Comparison of ENCODE assay signal across 26 cellular contexts in the genomic region with DNA sequence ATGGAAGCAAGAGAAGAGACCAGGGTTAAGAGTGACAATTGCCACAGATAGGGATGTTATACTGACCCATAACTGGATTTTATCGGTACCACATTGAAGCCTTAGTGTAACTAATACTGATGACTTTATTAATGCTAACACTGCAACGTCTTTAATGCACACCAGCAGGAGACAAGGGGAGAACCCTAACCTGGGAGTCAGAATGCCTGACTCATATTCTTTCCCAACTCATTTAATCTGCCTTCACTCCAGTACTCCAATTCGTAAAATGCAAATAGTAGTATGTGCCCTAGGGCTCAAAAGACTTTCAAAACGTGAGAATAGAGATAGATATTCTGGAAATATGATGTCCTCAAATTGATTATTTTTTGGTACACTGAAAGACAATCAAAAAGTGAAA.
A peak's percentile ranks its signal among the peaks of the same experiment; 100 is the strongest.
DNase-seq lines count a peak whose midpoint lies in the region; ATAC-seq, FAIRE-seq and TF ChIP-seq lines count a peak whose summit lies in the region.
"Had no signal": no experiment of that assay in that cellular context is flagged by ENCODE, and none has a peak within 500 bp of the region (broad histone marks: within the 10 kb centered on the region; RNA-seq: fewer than 3 reads in every experiment).

No MANE protein-coding gene starts in this region.

- H3K9me3 ChIP-seq in A549: no peaks in the 10 kb centered on the region
- H3K9me3 ChIP-seq in HEK293 (ENCODE audit: control insufficient read depth, insufficient read depth, low read depth, low read length): no peaks in the 10 kb centered on the region
- no peaks in the 10 kb centered on the region for H3K9me3 ChIP-seq in RWPE2 (ENCODE audit: severe bottlenecking)
- H3K9me3 ChIP-seq: BLaER1 treated with 17β-estradiol and CSF1 and Interleukin-3, amounts not matched to agents 10 nM and 100 nM; HAP-1 had no signal

- WGBS in A549 (ENCODE audit: missing lambda C conversion rate): 18% methylated on average over 4 of the region's 4 CpGs

- ATAC-seq in A549: peak in 1 of 2 experiments; percentile 59; a peak in 2 of 6 replicates
- peak; percentile 53; the same call in 2 of the 3 replicates for ATAC-seq in RWPE2 (ENCODE audit: low read depth)
- ATAC-seq: GM23338, SK-N-SH treated with all-trans-retinoic acid at 6 μM for 48 hours had no signal

- H3K4me2 ChIP-seq in A549: peak overlapping the region; percentile 31
- H3K4me2 ChIP-seq: BLaER1 treated with 17β-estradiol and CSF1 and Interleukin-3, amounts not matched to agents 10 nM and 100 nM; GM23338 had no signal

- H3K4me1 ChIP-seq in A549 (peaks cover 20% of the 10 kb centered on the region; the same call in 1 of the 3 replicates), HEK293 (ENCODE audit: control insufficient read depth, insufficient read depth, low read length) (no peaks in the 10 kb centered on the region), RWPE2 (ENCODE audit: insufficient read depth, poor library complexity, severe bottlenecking) (no peaks in the 10 kb centered on the region)
- H3K4me1 ChIP-seq: BLaER1 treated with 17β-estradiol and CSF1 and Interleukin-3, amounts not matched to agents 10 nM and 100 nM had no signal

- no peak for DNase-seq in A549 (ENCODE audit: low read depth in 1 of 2, low spot score in 1 of 2)
- DNase-seq in RWPE2 (ENCODE audit: low spot score): no peak
- peak; percentile 53 for DNase-seq in choroid plexus epithelial cell (ENCODE audit: low read depth)
- no peak for DNase-seq in cerebellar nuclear complex (lab: John Stamatoyannopoulos, UW)
- DNase-seq in NCI-H1048 (lab: John Stamatoyannopoulos, UW): no peak
- DNase-seq in SW 1271 (lab: John Stamatoyannopoulos, UW): no peak
- DNase-seq in NCI-H2081 (lab: John Stamatoyannopoulos, UW): no peak
- DNase-seq: AML-193; CD4-positive, alpha-beta T cell; Karpas-422; NCI-H1105; NCI-H1436 treated with DMSO at 0.1 percent for 48 hours; NCI-H1930; NCI-H446; NCI-H524 treated with DMSO at 0.1 percent for 48 hours; SHP77 treated with DMSO at 0.1 percent for 48 hours; T-helper 2 cell had no signal

- CTCF ChIA-PET in A549 (lab: Yijun Ruan, JAX) (no interaction called here), HEK293 (lab: Yijun Ruan, JAX) (no interaction called here)

- POLR2A ChIA-PET in A549 (lab: Yijun Ruan, JAX): no interaction called here
- POLR2A ChIA-PET in HEK293 (lab: Yijun Ruan, JAX): no interaction called here

- no peak for FAIRE-seq in A549 (lab: Jason Lieb, UNC)
- FAIRE-seq: D721Med, GM19239 had no signal

- H3K4me3 ChIP-seq in A549 (no peak overlapping the region), HEK293 (ENCODE audit: low read depth, low read length) (no peak overlapping the region), RWPE2 (ENCODE audit: severe bottlenecking) (no peak overlapping the region), choroid plexus epithelial cell (ENCODE audit: low read depth, low read length) (no peak overlapping the region)
- H3K4me3 ChIP-seq: BLaER1 treated with 17β-estradiol and CSF1 and Interleukin-3, amounts not matched to agents 10 nM and 100 nM; GM23338; HAP-1 had no signal

- H3K27ac ChIP-seq in A549 (no peak overlapping the region), HEK293 (ENCODE audit: extremely low read depth, low read depth, low read length) (no peak overlapping the region), RWPE2 (ENCODE audit: poor library complexity, severe bottlenecking) (no peak overlapping the region)
- H3K27ac ChIP-seq: BLaER1 treated with 17β-estradiol and CSF1 and Interleukin-3, amounts not matched to agents 10 nM and 100 nM; HL-60; RWPE1 had no signal

- no peak for TF ChIP-seq RAD21 in A549 (conservative IDR thresholded peaks at IDR 0.05 in 1 of 2, IDR thresholded peaks at IDR 0.05 in 1 of 2)

- no peaks in the 10 kb centered on the region for H3K27me3 ChIP-seq in RWPE2 (ENCODE audit: insufficient read depth, poor library complexity, severe bottlenecking)
- H3K27me3 ChIP-seq: BLaER1 treated with 17β-estradiol and CSF1 and Interleukin-3, amounts not matched to agents 10 nM and 100 nM had no signal

- no peak for TF ChIP-seq EP300 in A549 (IDR thresholded peaks at IDR 0.05)

- no peak for TF ChIP-seq CTCF in A549 (IDR thresholded peaks at IDR 0.05)
- TF ChIP-seq CTCF in HEK293 (tag by site-specific recombination; IDR thresholded peaks at IDR 0.05): no peak
- TF ChIP-seq CTCF in RWPE2 (IDR thresholded peaks at IDR 0.05; ENCODE audit: poor library complexity, severe bottlenecking): no peak
- TF ChIP-seq CTCF in choroid plexus epithelial cell (conservative IDR thresholded peaks at IDR 0.05; ENCODE audit: low read depth, low read length): no peak

- TF ChIP-seq POLR2A in A549 (IDR thresholded peaks at IDR 0.05; ENCODE audit: low read length): no peak

- H3K36me3 ChIP-seq in HEK293 (ENCODE audit: control insufficient read depth in 2 of 2, insufficient read depth in 1 of 2, low read length in 2 of 2) (no peaks in the 10 kb centered on the region), RWPE2 (ENCODE audit: low read depth) (no peaks in the 10 kb centered on the region)
- H3K36me3 ChIP-seq: BLaER1 treated with 17β-estradiol and CSF1 and Interleukin-3, amounts not matched to agents 10 nM and 100 nM; HAP-1 had no signal

TF ChIP-seq in A549, 52 proteins besides CTCF, POLR2A, EP300 and RAD21:
- no peak for TF ChIP-seq JUN (IDR thresholded peaks at IDR 0.05)
- no peak for TF ChIP-seq CHD2 (IDR thresholded peaks at IDR 0.05; ENCODE audit: low read length, partially characterized antibody)
- no peak for TF ChIP-seq MAFK (IDR thresholded peaks at IDR 0.05; ENCODE audit: partially characterized antibody)
- no peak for TF ChIP-seq ZSCAN20 (CRISPR knock-in tag; IDR thresholded peaks at IDR 0.05)
- TF ChIP-seq ATOH8 (CRISPR knock-in tag; IDR thresholded peaks at IDR 0.05; ENCODE audit: low read depth): no peak
- TF ChIP-seq ESRRA (IDR thresholded peaks at IDR 0.05; ENCODE audit: borderline replicate concordance, low read length): no peak
- TF ChIP-seq HDAC2 (IDR thresholded peaks at IDR 0.05): no peak
- TF ChIP-seq, protein P1, sequence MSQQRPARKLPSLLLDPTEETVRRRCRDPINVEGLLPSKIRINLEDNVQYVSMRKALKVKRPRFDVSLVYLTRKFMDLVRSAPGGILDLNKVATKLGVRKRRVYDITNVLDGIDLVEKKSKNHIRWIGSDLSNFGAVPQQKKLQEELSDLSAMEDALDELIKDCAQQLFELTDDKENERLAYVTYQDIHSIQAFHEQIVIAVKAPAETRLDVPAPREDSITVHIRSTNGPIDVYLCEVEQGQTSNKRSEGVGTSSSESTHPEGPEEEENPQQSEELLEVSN (IDR thresholded peaks at IDR 0.05; ENCODE audit: borderline replicate concordance, low read depth): no peak
- no peak for TF ChIP-seq RCOR1 (IDR thresholded peaks at IDR 0.05; ENCODE audit: low read depth, low read length)
- no peak for TF ChIP-seq ZC3H11A (IDR thresholded peaks at IDR 0.05)
- TF ChIP-seq FOSB (CRISPR knock-in tag; IDR thresholded peaks at IDR 0.05): no peak
- no peak for TF ChIP-seq CBX8 (IDR thresholded peaks at IDR 0.05)
TF ChIP-seq in A549: peak in this region for 0.

TF ChIP-seq in HEK293, 187 proteins besides CTCF, POLR2A, EP300 and RAD21:
- TF ChIP-seq ZNF24 (tag by site-specific recombination; IDR thresholded peaks at IDR 0.05) (no peak), ZBTB20 (tag by site-specific recombination; IDR thresholded peaks at IDR 0.05) (peak; percentile 46; the same call in 1 of the 2 replicates)
- TF ChIP-seq, protein P2, sequence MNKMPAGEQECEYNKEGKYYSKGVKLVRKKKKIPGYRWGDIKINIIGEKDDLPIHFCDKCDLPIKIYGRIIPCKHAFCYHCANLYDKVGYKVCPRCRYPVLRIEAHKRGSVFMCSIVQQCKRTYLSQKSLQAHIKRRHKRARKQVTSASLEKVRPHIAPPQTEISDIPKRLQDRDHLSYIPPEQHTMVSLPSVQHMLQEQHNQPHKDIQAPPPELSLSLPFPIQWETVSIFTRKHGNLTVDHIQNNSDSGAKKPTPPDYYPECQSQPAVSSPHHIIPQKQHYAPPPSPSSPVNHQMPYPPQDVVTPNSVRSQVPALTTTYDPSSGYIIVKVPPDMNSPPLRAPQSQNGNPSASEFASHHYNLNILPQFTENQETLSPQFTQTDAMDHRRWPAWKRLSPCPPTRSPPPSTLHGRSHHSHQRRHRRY (tag by site-specific recombination; IDR thresholded peaks at IDR 0.05): no peak
